Comparison of ENCODE assay signal across 8 cellular contexts in genomic region chr5:93517828-93518227, GRCh38.
"Had no signal": no experiment of that assay in that cellular context is flagged by ENCODE, and none has a peak within 500 bp of the region (broad histone marks: within the 10 kb centered on the region; RNA-seq: fewer than 3 reads in every experiment).

No MANE protein-coding gene starts in this region.

- H3K4me3 ChIP-seq: GM23248, HAP-1 had no signal

- DNase-seq: GM23248, GOT3, H7, HFFc6 had no signal

- H3K36me3 ChIP-seq: HAP-1 had no signal

- ATAC-seq: HCT116, HepG2 had no signal

- H3K27ac ChIP-seq: GM23248, HL-60 had no signal

- H3K4me1 ChIP-seq: HAP-1 had no signal

- H3K9me3 ChIP-seq: HAP-1 had no signal
